In genomic region chr19:13669780-13670355, GRCh38 we compare ENCODE assay signal across 13 cellular contexts.
"Had no signal": no experiment of that assay in that cellular context is flagged by ENCODE, and none has a peak within 500 bp of the region (broad histone marks: within the 10 kb centered on the region; RNA-seq: fewer than 3 reads in every experiment).

No MANE protein-coding gene starts in this region.

- DNase-seq: activated CD4-positive, alpha-beta memory T cell treated with anti-CD3 and anti-CD28 coated beads for 36 hours; activated CD4-positive, alpha-beta T cell treated with anti-CD3 and anti-CD28 coated beads for 48 hours; activated naive CD4-positive, alpha-beta T cell treated with Interleukin-2 at 50 U/mL for 16 hours; activated naive CD8-positive, alpha-beta T cell treated with anti-CD3 and anti-CD28 coated beads for 36 hours; activated T-cell treated with anti-CD3 and anti-CD28 coated beads, Interleukin-2, amount 50 U/mL, for 48 hours; effector memory CD4-positive, alpha-beta T cell; foreskin keratinocyte; mucosa of descending colon; naive B cell; retina; trophoblast cell; uterus had no signal

- H3K4me3 ChIP-seq: hepatocyte, mucosa of descending colon, uterus had no signal

- H3K4me1 ChIP-seq: foreskin keratinocyte, uterus had no signal

- ATAC-seq: foreskin keratinocyte, mucosa of descending colon had no signal

- H3K36me3 ChIP-seq: uterus had no signal

- H3K27ac ChIP-seq: foreskin keratinocyte, hepatocyte, uterus had no signal

- H3K9me3 ChIP-seq: uterus had no signal

- H3K27me3 ChIP-seq: hepatocyte, uterus had no signal
